25 cellular contexts compared by ENCODE assay signal in genomic region chr7:29424295-29424983, GRCh38.
DNase-seq lines count a peak whose midpoint lies in the region; ATAC-seq and TF ChIP-seq lines count a peak whose summit lies in the region.
"Had no signal": no experiment of that assay in that cellular context is flagged by ENCODE, and none has a peak within 500 bp of the region (broad histone marks: within the 10 kb centered on the region; RNA-seq: fewer than 3 reads in every experiment).

No MANE protein-coding gene starts in this region.

- peak; percentile 47 for ATAC-seq in GM18909 (IDR thresholded peaks at IDR 0.05; ENCODE audit: poor library complexity, unreplicated experiment)
- peak; percentile 68 for ATAC-seq in HG02588 (IDR thresholded peaks at IDR 0.05; ENCODE audit: unreplicated experiment)
- peak; percentile 49 for ATAC-seq in HG03571 (IDR thresholded peaks at IDR 0.05; ENCODE audit: unreplicated experiment)
- no peak for ATAC-seq in heart left ventricle
- no peak for ATAC-seq in activated naive CD8-positive, alpha-beta T cell treated with anti-CD3 and anti-CD28 coated beads, Interleukin-2, amount 50 U/mL, for 24 hours
- ATAC-seq: activated CD4-positive, alpha-beta T cell treated with anti-CD3 and anti-CD28 coated beads for 36 hours; K562 had no signal

- H3K36me3 Mint-ChIP-seq in type B pancreatic cell: no peaks in the 10 kb centered on the region
- H3K36me3 Mint-ChIP-seq in activated naive CD8-positive, alpha-beta T cell treated with anti-CD3 and anti-CD28 coated beads, Interleukin-2, amount 50 U/mL, for 24 hours (ENCODE audit: low read depth): no peaks in the 10 kb centered on the region
- H3K36me3 Mint-ChIP-seq: natural killer cell treated with Interleukin-12 subunit alpha and Interleukin-12 subunit beta and Interleukin-15 and Interleukin-18, amount 100 ng/mL, for 72 hours had no signal

- H3K36me3 ChIP-seq in heart left ventricle: no peaks in the 10 kb centered on the region
- H3K36me3 ChIP-seq: BE2C, cardiac muscle cell, esophagus muscularis mucosa, Peyer's patch had no signal

- H3K4me3 Mint-ChIP-seq in type B pancreatic cell: no peak overlapping the region
- no peak overlapping the region for H3K4me3 Mint-ChIP-seq in activated naive CD8-positive, alpha-beta T cell treated with anti-CD3 and anti-CD28 coated beads, Interleukin-2, amount 50 U/mL, for 24 hours
- H3K4me3 Mint-ChIP-seq: activated CD4-positive, alpha-beta T cell treated with anti-CD3 and anti-CD28 coated beads for 36 hours; H9; natural killer cell treated with Interleukin-12 subunit alpha and Interleukin-12 subunit beta and Interleukin-15 and Interleukin-18, amount 100 ng/mL, for 72 hours had no signal

- H3K27me3 Mint-ChIP-seq in type B pancreatic cell: no peaks in the 10 kb centered on the region
- no peaks in the 10 kb centered on the region for H3K27me3 Mint-ChIP-seq in activated naive CD8-positive, alpha-beta T cell treated with anti-CD3 and anti-CD28 coated beads, Interleukin-2, amount 50 U/mL, for 24 hours
- H3K27me3 Mint-ChIP-seq: activated CD4-positive, alpha-beta T cell treated with anti-CD3 and anti-CD28 coated beads for 36 hours; natural killer cell treated with Interleukin-12 subunit alpha and Interleukin-12 subunit beta and Interleukin-15 and Interleukin-18, amount 100 ng/mL, for 72 hours; progenitor cell of endocrine pancreas had no signal

- H3K9me3 ChIP-seq in heart left ventricle: no peaks in the 10 kb centered on the region
- H3K9me3 ChIP-seq: BE2C, esophagus muscularis mucosa, Peyer's patch, SK-N-SH, testis had no signal

- H3K4me1 ChIP-seq in heart left ventricle: peaks cover 0 to 8% (median 0%) of the 10 kb centered on the region in 12 donors
- H3K4me1 ChIP-seq: BE2C, esophagus muscularis mucosa, testis had no signal

- DNase-seq in type B pancreatic cell (ENCODE audit: extremely low spot score, unreplicated experiment) (no peak), heart left ventricle (no peak)
- no peak for DNase-seq in stimulated activated CD4-positive, alpha-beta T cell treated with anti-CD3 and anti-CD28 coated beads, Interleukin-12 subunit alpha, Interleukin-12 subunit beta, amount 100 ng/mL, for 4 hours
- no peak for DNase-seq in activated naive CD8-positive, alpha-beta T cell treated with anti-CD3 and anti-CD28 coated beads, Interleukin-2, amount 50 U/mL, for 24 hours
- DNase-seq: activated CD4-positive, alpha-beta T cell treated with anti-CD3 and anti-CD28 coated beads for 36 hours; BE2C; dorsolateral prefrontal cortex; GF-D8; H9; islet precursor cell; mesenchymal stem cell; NCI-H1048; SK-N-SH; testis had no signal

- TF ChIP-seq CTCF in type B pancreatic cell (conservative IDR thresholded peaks at IDR 0.05) (no peak), heart left ventricle (IDR thresholded peaks at IDR 0.05) (no peak)

- no peak for TF ChIP-seq POLR2A in heart left ventricle (IDR thresholded peaks at IDR 0.05)

- no peaks in the 10 kb centered on the region for H3K9me3 Mint-ChIP-seq in type B pancreatic cell
- no peaks in the 10 kb centered on the region for H3K9me3 Mint-ChIP-seq in activated naive CD8-positive, alpha-beta T cell treated with anti-CD3 and anti-CD28 coated beads, Interleukin-2, amount 50 U/mL, for 24 hours
- H3K9me3 Mint-ChIP-seq: H9; natural killer cell treated with Interleukin-12 subunit alpha and Interleukin-12 subunit beta and Interleukin-15 and Interleukin-18, amount 100 ng/mL, for 72 hours had no signal

- intact Hi-C loops in heart left ventricle (cut with DNase I): no loop called here

- peak overlapping the region; percentile 55 for H3K27ac Mint-ChIP-seq in type B pancreatic cell
- no peak overlapping the region for H3K27ac Mint-ChIP-seq in activated naive CD8-positive, alpha-beta T cell treated with anti-CD3 and anti-CD28 coated beads, Interleukin-2, amount 50 U/mL, for 24 hours
- H3K27ac Mint-ChIP-seq: activated CD4-positive, alpha-beta T cell treated with anti-CD3 and anti-CD28 coated beads for 36 hours; H9; natural killer cell treated with Interleukin-12 subunit alpha and Interleukin-12 subunit beta and Interleukin-15 and Interleukin-18, amount 100 ng/mL, for 72 hours; progenitor cell of endocrine pancreas had no signal

- H3K27me3 ChIP-seq in heart left ventricle: no peaks in the 10 kb centered on the region
- H3K27me3 ChIP-seq: BE2C, cardiac muscle cell, dorsolateral prefrontal cortex, esophagus muscularis mucosa, hepatocyte, Peyer's patch, testis had no signal

- H3K4me3 ChIP-seq in heart left ventricle: no peak overlapping the region
- H3K4me3 ChIP-seq: cardiac muscle cell, dorsolateral prefrontal cortex, esophagus muscularis mucosa, hepatocyte, K562, Peyer's patch, skin epidermis, testis had no signal

- H3K27ac ChIP-seq in heart left ventricle: no peak overlapping the region
- H3K27ac ChIP-seq: cardiac muscle cell, dorsolateral prefrontal cortex, esophagus muscularis mucosa, hepatocyte, skin epidermis, testis had no signal

- 78 to 86% (median 81%) methylated on average over 7 of the region's 7 CpGs for WGBS in heart left ventricle, 4 donors

- H3K4me1 Mint-ChIP-seq in type B pancreatic cell (ENCODE audit: unreplicated experiment): no peaks in the 10 kb centered on the region
- no peaks in the 10 kb centered on the region for H3K4me1 Mint-ChIP-seq in activated naive CD8-positive, alpha-beta T cell treated with anti-CD3 and anti-CD28 coated beads, Interleukin-2, amount 50 U/mL, for 24 hours
- H3K4me1 Mint-ChIP-seq: activated CD4-positive, alpha-beta T cell treated with anti-CD3 and anti-CD28 coated beads for 36 hours had no signal

Comparison
In these comparisons a context has a peak if more than half of its experiments do, and no peak if none do; other contexts are left out.
1. ATAC-seq: peak in GM18909 (single experiment), HG02588 (single experiment) and HG03571 (single experiment); none in heart left ventricle (0 of 4) and activated naive CD8-positive, alpha-beta T cell treated with anti-CD3 and anti-CD28 coated beads, Interleukin-2, amount 50 U/mL, for 24 hours (single experiment).